14 cellular contexts compared by ENCODE assay signal in the genomic region with DNA sequence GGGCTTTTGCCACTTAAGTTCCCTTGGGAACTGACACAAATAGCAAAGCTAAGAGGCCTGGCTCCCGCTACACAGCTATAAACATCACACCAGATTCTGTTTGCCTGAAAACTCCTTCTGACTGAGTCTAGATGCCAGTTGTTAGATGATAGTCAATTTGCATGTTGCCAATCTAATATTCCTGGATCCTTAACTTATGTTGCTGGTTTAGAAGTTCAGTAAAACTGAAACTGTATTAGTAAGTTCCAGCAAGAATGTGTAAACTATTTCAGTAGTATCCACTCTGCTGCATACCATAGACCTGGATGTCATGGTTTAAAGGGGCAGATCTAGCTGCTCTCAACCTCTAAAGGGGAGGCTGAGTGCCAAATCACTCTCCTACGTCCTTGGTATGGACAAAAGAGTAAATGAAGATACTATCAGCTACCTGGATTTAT. TPM values are rescaled to one million over a fixed set of nuclear protein-coding genes. Genes with fewer than 3 reads are reported as not detected.
DNase-seq lines count a peak whose midpoint lies in the region; ATAC-seq and TF ChIP-seq lines count a peak whose summit lies in the region.
"Had no signal": no experiment of that assay in that cellular context is flagged by ENCODE, and none has a peak within 500 bp of the region (broad histone marks: within the 10 kb centered on the region; RNA-seq: fewer than 3 reads in every experiment).

No MANE protein-coding gene starts in this region.

- intact Hi-C loops in activated naive CD4-positive, alpha-beta T cell treated with anti-CD3 and anti-CD28 coated beads for 36 hours (cut with micrococcal nuclease): no loop called here

- no peaks in the 10 kb centered on the region for H3K27me3 Mint-ChIP-seq in activated naive CD4-positive, alpha-beta T cell treated with anti-CD3 and anti-CD28 coated beads for 36 hours (ENCODE audit: low read depth)

- no peak overlapping the region for H3K4me3 ChIP-seq in BLaER1
- no peak overlapping the region for H3K4me3 ChIP-seq in muscle layer of duodenum (ENCODE audit: low read depth in 1 of 2, low read length in 2 of 2)
- H3K4me3 ChIP-seq: psoas muscle had no signal

- H3K9ac ChIP-seq in BLaER1: peak overlapping the region; percentile 38; the same call in 1 of the 2 replicates

- DNase-seq in M059J (ENCODE audit: low read depth) (peak; percentile 71), dedifferentiated amniotic fluid mesenchymal stem cell (ENCODE audit: extremely low spot score) (peak; percentile 47), GM10248 (ENCODE audit: extremely low spot score) (no peak), T-helper 1 cell (no peak)
- no peak for DNase-seq in activated naive CD4-positive, alpha-beta T cell treated with anti-CD3 and anti-CD28 coated beads for 36 hours
- DNase-seq: NCI-H1105, PC-3, psoas muscle, WERI-Rb-1 had no signal

- CTCF ChIA-PET in GM10248 (lab: Yijun Ruan, JAX): interaction anchor here (0.7 to 11.8 kb wide), 19 partner anchors 8 to 318 kb away, joined by 3 to 164 read pairs (median 3); no protein-coding TSS in a partner anchor
- CTCF ChIA-PET in activated naive CD4-positive, alpha-beta T cell treated with anti-CD3 and anti-CD28 coated beads for 36 hours (lab: Charles Lee): interaction anchor here (0.7 to 3.5 kb wide), 16 partner anchors 11 to 341 kb away, joined by 3 to 38 read pairs (median 4); no protein-coding TSS in a partner anchor

- H3K27ac Mint-ChIP-seq in activated naive CD4-positive, alpha-beta T cell treated with anti-CD3 and anti-CD28 coated beads for 36 hours: no peak overlapping the region
- H3K27ac Mint-ChIP-seq: mesothelial cell of epicardium had no signal

- POLR2A ChIA-PET in GM10248 (lab: Yijun Ruan, JAX): interaction anchor here (0.6 kb wide), 1 partner anchor 737 kb away, joined by 4 read pairs; no protein-coding TSS in a partner anchor

- no peak for ATAC-seq in HG02610 (IDR thresholded peaks at IDR 0.05; ENCODE audit: unreplicated experiment)
- ATAC-seq: PC-3 had no signal

- H4K20me1 ChIP-seq in BLaER1: no peaks in the 10 kb centered on the region

- peaks cover 27% of the 10 kb centered on the region for H3K4me1 ChIP-seq in BLaER1
- peaks cover 0 to 12% of the 10 kb centered on the region in 2 donors for H3K4me1 ChIP-seq in muscle layer of duodenum (ENCODE audit: control insufficient read depth in 1 of 2, insufficient read depth in 2 of 2, low read length in 2 of 2)
- H3K4me1 ChIP-seq: psoas muscle had no signal

- H3K36me3 ChIP-seq in BLaER1 (no peaks in the 10 kb centered on the region), muscle layer of duodenum (ENCODE audit: control insufficient read depth in 1 of 2, insufficient read depth in 2 of 2, low read length in 2 of 2) (no peaks in the 10 kb centered on the region)
- H3K36me3 ChIP-seq: WERI-Rb-1 had no signal

- H3K36me3 Mint-ChIP-seq in activated naive CD4-positive, alpha-beta T cell treated with anti-CD3 and anti-CD28 coated beads for 36 hours (ENCODE audit: low read depth): no peaks in the 10 kb centered on the region
- H3K36me3 Mint-ChIP-seq: mesothelial cell of epicardium had no signal

- H3K9me3 Mint-ChIP-seq in activated naive CD4-positive, alpha-beta T cell treated with anti-CD3 and anti-CD28 coated beads for 36 hours: no peaks in the 10 kb centered on the region
- H3K9me3 Mint-ChIP-seq: central memory CD8-positive, alpha-beta T cell had no signal

- H3K4me1 Mint-ChIP-seq in activated naive CD4-positive, alpha-beta T cell treated with anti-CD3 and anti-CD28 coated beads for 36 hours (ENCODE audit: low read depth): no peaks in the 10 kb centered on the region

- TF ChIP-seq CTCF in GM10248 (IDR thresholded peaks at IDR 0.05; ENCODE audit: control extremely low read depth, extremely low read depth, low read depth, missing control alignments): no peak

- H3K27ac ChIP-seq in BLaER1 (no peak overlapping the region), muscle layer of duodenum (ENCODE audit: low read length) (peak overlapping the region; percentile 64)
- H3K27ac ChIP-seq: psoas muscle, WERI-Rb-1 had no signal

- no peaks in the 10 kb centered on the region for H3K27me3 ChIP-seq in BLaER1
- H3K27me3 ChIP-seq in muscle layer of duodenum (ENCODE audit: low read depth, low read length): no peaks in the 10 kb centered on the region

- no peak overlapping the region for H3K4me3 Mint-ChIP-seq in activated naive CD4-positive, alpha-beta T cell treated with anti-CD3 and anti-CD28 coated beads for 36 hours
- H3K4me3 Mint-ChIP-seq: central memory CD8-positive, alpha-beta T cell; mesothelial cell of epicardium had no signal

- H3K4me2 ChIP-seq in BLaER1: peak overlapping the region; percentile 67

- H3K9me3 ChIP-seq in BLaER1 (0 out of 2 replicates have a peak, but pooled peaks cover 5% of the 10 kb centered on the region), muscle layer of duodenum (ENCODE audit: control insufficient read depth in 1 of 2, low read length in 2 of 2) (no peaks in the 10 kb centered on the region)
- H3K9me3 ChIP-seq: psoas muscle had no signal

RNA-seq across cellular contexts. Expression of a gene that starts 27.1 kb away (rescaled TPM):
- 22.5 and 41.1 TPM in 2 replicates for total RNA-seq in M059J (2014; rRNA removed; shearing (Covaris generic))
- 10 to 100 TPM; 18.3 to 18.7 TPM for total RNA-seq in activated naive CD4-positive, alpha-beta T cell treated with anti-CD3 and anti-CD28 coated beads for 36 hours

RNA-seq across cellular contexts. Expression of a gene that starts 52.0 kb away (rescaled TPM):
- 1,051 and 1,337 TPM in 2 replicates for total RNA-seq in M059J (2014; rRNA removed; shearing (Covaris generic))
- 10 to 100 TPM; 10.5 to 10.7 TPM for total RNA-seq in activated naive CD4-positive, alpha-beta T cell treated with anti-CD3 and anti-CD28 coated beads for 36 hours

Comparison
In these comparisons a context has a peak if more than half of its experiments do, and no peak if none do; other contexts are left out.
1. DNase-seq: peak in M059J (single experiment) and dedifferentiated amniotic fluid mesenchymal stem cell (single experiment); none in GM10248 (single experiment), activated naive CD4-positive, alpha-beta T cell treated with anti-CD3 and anti-CD28 coated beads for 36 hours (single experiment) and T-helper 1 cell (0 of 5).
2. RNA of a gene that starts 52.0 kb away (total RNA-seq): 1,051 to 1,337 TPM in M059J; 10.5 to 10.7 TPM in activated naive CD4-positive, alpha-beta T cell treated with anti-CD3 and anti-CD28 coated beads for 36 hours; every median in the first group is over 10 times any median in the second.